ENCODE assay signal across 14 cellular contexts in genomic region chr5:170584003-170584402, GRCh38.
A peak's percentile ranks its signal among the peaks of the same experiment; 100 is the strongest.
DNase-seq lines count a peak whose midpoint lies in the region; ATAC-seq and TF ChIP-seq lines count a peak whose summit lies in the region.
"Had no signal": no experiment of that assay in that cellular context is flagged by ENCODE, and none has a peak within 500 bp of the region (broad histone marks: within the 10 kb centered on the region; RNA-seq: fewer than 3 reads in every experiment).

No MANE protein-coding gene starts in this region.

- no peaks in the 10 kb centered on the region for H3K36me3 ChIP-seq in right atrium auricular region
- H3K36me3 ChIP-seq in neural progenitor cell = no peaks in the 10 kb centered on the region

- ATAC-seq in Right ventricle myocardium superior (ENCODE audit: poor library complexity) = peak; percentile 22
- no peak for ATAC-seq in HG02588 (IDR thresholded peaks at IDR 0.05; ENCODE audit: unreplicated experiment)

- H3K4me1 Mint-ChIP-seq in neural progenitor cell (peaks cover 22% of the 10 kb centered on the region), type B pancreatic cell (ENCODE audit: unreplicated experiment) (peaks cover 18% of the 10 kb centered on the region)
- H3K4me1 Mint-ChIP-seq: CD4-positive, CD25-positive, alpha-beta regulatory T cell had no signal

- H3K9ac ChIP-seq in neural progenitor cell = no peak overlapping the region

- TF ChIP-seq CTCF in right atrium auricular region (IDR thresholded peaks at IDR 0.05) (no peak), neural progenitor cell (IDR thresholded peaks at IDR 0.05) (no peak), type B pancreatic cell (conservative IDR thresholded peaks at IDR 0.05) (no peak)

- no peaks in the 10 kb centered on the region for H3K4me1 ChIP-seq in right atrium auricular region
- peaks cover 14% of the 10 kb centered on the region for H3K4me1 ChIP-seq in neural progenitor cell

- no peaks in the 10 kb centered on the region for H3K27me3 ChIP-seq in right atrium auricular region
- no peaks in the 10 kb centered on the region for H3K27me3 ChIP-seq in neural progenitor cell

- DNase-seq in Right ventricle myocardium superior (no peak), right atrium auricular region (ENCODE audit: low spot score) (no peak), neural progenitor cell (ENCODE audit: low spot score) (no peak), type B pancreatic cell (ENCODE audit: extremely low spot score, unreplicated experiment) (no peak), CD1c-positive myeloid dendritic cell (ENCODE audit: extremely low spot score) (no peak)
- no peak for DNase-seq in activated CD4-positive, alpha-beta T cell treated with anti-CD3 and anti-CD28 coated beads for 48 hours
- DNase-seq: Calu3; CD4-positive, CD25-positive, alpha-beta regulatory T cell; DMS 273 treated with DMSO at 0.1 percent for 48 hours; HCEC 1CT had no signal

- H3K9me3 ChIP-seq in right atrium auricular region (no peaks in the 10 kb centered on the region), neural progenitor cell (ENCODE audit: low read depth) (no peaks in the 10 kb centered on the region)

- H3K27me3 Mint-ChIP-seq in neural progenitor cell (ENCODE audit: insufficient read depth, low read depth) (peaks cover 6% of the 10 kb centered on the region), type B pancreatic cell (peaks cover 46% of the 10 kb centered on the region)

- no peaks in the 10 kb centered on the region for H3K79me2 ChIP-seq in neural progenitor cell (ENCODE audit: low read depth)

- no peak overlapping the region for H3K4me2 ChIP-seq in neural progenitor cell

- peak overlapping the region; percentile 15 for H3K27ac Mint-ChIP-seq in neural progenitor cell
- H3K27ac Mint-ChIP-seq in type B pancreatic cell = peak overlapping the region; percentile 14
- H3K27ac Mint-ChIP-seq: CD4-positive, CD25-positive, alpha-beta regulatory T cell had no signal

- intact Hi-C loops in Right ventricle myocardium superior (cut with DNase I) = no loop called here

- H3K4me3 Mint-ChIP-seq in neural progenitor cell (no peak overlapping the region), type B pancreatic cell (peak overlapping the region; percentile 3)
- H3K4me3 Mint-ChIP-seq: CD4-positive, CD25-positive, alpha-beta regulatory T cell had no signal

- H3K27ac ChIP-seq in right atrium auricular region (no peak overlapping the region), cingulate gyrus (ENCODE audit: low read depth, low read length) (peak overlapping the region; percentile 47), neural progenitor cell (no peak overlapping the region)
- H3K27ac ChIP-seq: 22Rv1, HL-60 had no signal

- H3K4me3 ChIP-seq in right atrium auricular region (no peak overlapping the region), neural progenitor cell (no peak overlapping the region)

- peaks cover 12% of the 10 kb centered on the region for H3F3A ChIP-seq in neural progenitor cell (ENCODE audit: low read depth)

- no peaks in the 10 kb centered on the region for H4K20me1 ChIP-seq in neural progenitor cell (ENCODE audit: low read depth)

- H3K36me3 Mint-ChIP-seq in neural progenitor cell (no peaks in the 10 kb centered on the region), type B pancreatic cell (no peaks in the 10 kb centered on the region)
- H3K36me3 Mint-ChIP-seq: CD4-positive, CD25-positive, alpha-beta regulatory T cell had no signal

- no peak overlapping the region for H2AFZ ChIP-seq in neural progenitor cell (replicated peaks)

- H3K9me3 Mint-ChIP-seq in neural progenitor cell (peaks cover 2% of the 10 kb centered on the region), type B pancreatic cell (peaks cover 5% of the 10 kb centered on the region)
